16 cellular contexts compared by ENCODE assay signal in the genomic region with DNA sequence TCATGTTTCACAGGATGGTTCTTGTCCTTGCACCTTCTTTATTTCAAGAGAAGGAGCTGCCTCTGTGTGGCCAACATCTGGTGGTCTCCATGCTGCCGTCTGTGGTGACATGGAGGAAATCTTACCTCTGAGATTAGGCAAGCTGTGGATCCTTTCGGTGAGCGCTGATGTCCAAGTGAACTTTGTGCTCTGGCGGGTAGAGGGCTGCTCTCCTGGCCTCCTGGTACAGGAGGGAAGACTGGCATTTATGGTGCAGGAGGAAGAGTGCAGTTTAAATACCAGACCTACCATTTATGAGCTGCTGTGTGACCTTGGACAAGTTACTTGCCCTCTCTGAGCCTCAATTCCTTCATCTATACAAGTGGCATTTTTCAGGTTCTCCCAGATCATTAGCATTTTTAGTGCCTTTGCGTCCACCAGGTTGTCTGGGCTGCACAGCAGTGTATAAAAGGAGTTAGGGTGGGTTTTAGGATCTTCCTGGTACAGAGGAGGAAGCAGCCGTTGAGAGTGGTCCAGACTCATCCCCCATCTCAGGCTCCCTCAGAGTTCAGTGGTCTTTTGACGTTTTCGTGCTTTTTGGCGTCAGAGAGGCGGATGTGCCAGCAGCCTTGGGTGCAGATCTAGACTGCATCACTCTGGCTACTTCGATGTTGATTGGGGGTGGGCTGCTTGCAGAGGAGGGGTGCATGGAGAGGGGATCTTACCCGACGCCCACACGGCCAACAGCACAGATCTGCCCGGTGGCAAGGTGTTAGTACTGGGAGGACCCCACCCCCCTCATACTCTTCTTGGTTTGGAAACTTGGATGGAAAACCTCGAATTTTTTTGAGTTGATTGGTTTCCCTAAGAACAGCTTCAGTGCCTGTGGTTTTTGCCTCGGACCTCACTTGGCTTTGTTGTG.
DNase-seq lines count a peak whose midpoint lies in the region; ATAC-seq and TF ChIP-seq lines count a peak whose summit lies in the region.
"Had no signal": no experiment of that assay in that cellular context is flagged by ENCODE, and none has a peak within 500 bp of the region (broad histone marks: within the 10 kb centered on the region; RNA-seq: fewer than 3 reads in every experiment).

No MANE protein-coding gene starts in this region.

- H3K4me3 Mint-ChIP-seq in neural progenitor cell = no peak overlapping the region
- H3K4me3 Mint-ChIP-seq in activated CD8-positive, alpha-beta memory T cell treated with anti-CD3 and anti-CD28 coated beads, Interleukin-2, amount 10 ng/mL, durations not matched to agents 7 days and 5 days = no peak overlapping the region
- H3K4me3 Mint-ChIP-seq: CD14-positive monocyte; effector memory CD8-positive, alpha-beta T cell had no signal

- intact Hi-C loops in Right ventricle myocardium superior (cut with DNase I) = loop anchor here (5.0 kb wide), 1 partner anchor 402 kb away; no protein-coding TSS in a partner anchor
- intact Hi-C loops in cardiac septum (cut with DNase I) = loop anchor here (2.0 to 10.0 kb wide), 3 partner anchors 57 to 539 kb away; no protein-coding TSS in a partner anchor
- intact Hi-C loops in uterus (cut with DNase I; ENCODE audit: low total_unique reads) = no loop called here

- H3K27ac ChIP-seq in coronary artery (peak overlapping the region; percentile 24 to 25), neural progenitor cell (no peak overlapping the region), uterus (peak overlapping the region; percentile 29 to 85)
- H3K27ac ChIP-seq: RWPE1 had no signal

- H3K4me2 ChIP-seq in neural progenitor cell = no peak overlapping the region

- H3K9ac ChIP-seq in neural progenitor cell = no peak overlapping the region

- DNase-seq in Right ventricle myocardium superior (no peak), cardiac septum (ENCODE audit: low spot score) (no peak), coronary artery (ENCODE audit: low spot score) (no peak), neural progenitor cell (ENCODE audit: low spot score) (no peak), uterus (no peak), NCI-H2227 treated with DMSO at 0.1 percent for 48 hours (lab: John Stamatoyannopoulos, UW) (no peak), HK-2 (ENCODE audit: unreplicated experiment) (no peak)
- DNase-seq in activated CD8-positive, alpha-beta memory T cell treated with anti-CD3 and anti-CD28 coated beads, Interleukin-2, amount 10 ng/mL, durations not matched to agents 7 days and 5 days = no peak
- DNase-seq: activated T-cell treated with anti-CD3 and anti-CD28 coated beads, Interleukin-2, amount 50 U/mL, for 48 hours; cortex of kidney; effector memory CD8-positive, alpha-beta T cell; KG1; stimulated activated CD4-positive, alpha-beta T cell treated with anti-CD3 and anti-CD28 coated beads, Interleukin-4, amount 100 ng/mL, for 1 hour had no signal

- no peak overlapping the region for H3K4me3 ChIP-seq in coronary artery
- no peak overlapping the region for H3K4me3 ChIP-seq in neural progenitor cell
- no peak overlapping the region for H3K4me3 ChIP-seq in uterus

- TF ChIP-seq POLR2A in uterus (IDR thresholded peaks at IDR 0.05) = no peak

- peak overlapping the region; percentile 23 for H2AFZ ChIP-seq in neural progenitor cell (replicated peaks)

- ATAC-seq in Right ventricle myocardium superior (ENCODE audit: poor library complexity) = peak; percentile 17
- ATAC-seq in activated CD8-positive, alpha-beta memory T cell treated with anti-CD3 and anti-CD28 coated beads, Interleukin-2, amount 10 ng/mL, durations not matched to agents 7 days and 5 days = no peak
- ATAC-seq: effector memory CD8-positive, alpha-beta T cell had no signal

- H3K36me3 Mint-ChIP-seq in neural progenitor cell = no peaks in the 10 kb centered on the region
- peaks cover 36% of the 10 kb centered on the region for H3K36me3 Mint-ChIP-seq in activated CD8-positive, alpha-beta memory T cell treated with anti-CD3 and anti-CD28 coated beads, Interleukin-2, amount 10 ng/mL, durations not matched to agents 7 days and 5 days

- no peaks in the 10 kb centered on the region for H4K20me1 ChIP-seq in neural progenitor cell (ENCODE audit: low read depth)

- H3F3A ChIP-seq in neural progenitor cell (ENCODE audit: low read depth) = no peaks in the 10 kb centered on the region

- peaks cover 2% of the 10 kb centered on the region for H3K27me3 Mint-ChIP-seq in neural progenitor cell (ENCODE audit: insufficient read depth, low read depth)
- H3K27me3 Mint-ChIP-seq in activated CD8-positive, alpha-beta memory T cell treated with anti-CD3 and anti-CD28 coated beads, Interleukin-2, amount 10 ng/mL, durations not matched to agents 7 days and 5 days = no peaks in the 10 kb centered on the region
- H3K27me3 Mint-ChIP-seq: effector memory CD8-positive, alpha-beta T cell had no signal

- no peaks in the 10 kb centered on the region for H3K79me2 ChIP-seq in neural progenitor cell (ENCODE audit: low read depth)

- TF ChIP-seq CTCF in coronary artery (IDR thresholded peaks at IDR 0.05) = no peak
- no peak for TF ChIP-seq CTCF in neural progenitor cell (IDR thresholded peaks at IDR 0.05)
- no peak for TF ChIP-seq CTCF in uterus (IDR thresholded peaks at IDR 0.05)

- H3K9me3 ChIP-seq in neural progenitor cell (ENCODE audit: low read depth) = no peaks in the 10 kb centered on the region
- no peaks in the 10 kb centered on the region for H3K9me3 ChIP-seq in uterus
- H3K9me3 ChIP-seq: Caco-2 had no signal

- CTCF ChIA-PET in activated CD8-positive, alpha-beta memory T cell treated with anti-CD3 and anti-CD28 coated beads, Interleukin-2, amount 10 ng/mL, durations not matched to agents 7 days and 5 days (lab: Charles Lee) = interaction anchor here (1.6 kb wide), 1 partner anchor 56 kb away, joined by 6 read pairs; no protein-coding TSS in a partner anchor

- H3K4me1 ChIP-seq in neural progenitor cell (no peaks in the 10 kb centered on the region), uterus (no peaks in the 10 kb centered on the region)
- H3K4me1 ChIP-seq: Caco-2 had no signal

- no peaks in the 10 kb centered on the region for H3K36me3 ChIP-seq in neural progenitor cell
- no peaks in the 10 kb centered on the region for H3K36me3 ChIP-seq in uterus

- H3K9me3 Mint-ChIP-seq in neural progenitor cell = no peaks in the 10 kb centered on the region
- H3K9me3 Mint-ChIP-seq in activated CD8-positive, alpha-beta memory T cell treated with anti-CD3 and anti-CD28 coated beads, Interleukin-2, amount 10 ng/mL, durations not matched to agents 7 days and 5 days (ENCODE audit: low read depth) = no peaks in the 10 kb centered on the region
- H3K9me3 Mint-ChIP-seq: CD14-positive monocyte; effector memory CD8-positive, alpha-beta T cell had no signal

- peaks cover 8% of the 10 kb centered on the region for H3K4me1 Mint-ChIP-seq in neural progenitor cell
- H3K4me1 Mint-ChIP-seq in activated CD8-positive, alpha-beta memory T cell treated with anti-CD3 and anti-CD28 coated beads, Interleukin-2, amount 10 ng/mL, durations not matched to agents 7 days and 5 days = no peaks in the 10 kb centered on the region
- H3K4me1 Mint-ChIP-seq: CD14-positive monocyte had no signal

- no peaks in the 10 kb centered on the region for H3K27me3 ChIP-seq in neural progenitor cell
- H3K27me3 ChIP-seq in uterus = no peaks in the 10 kb centered on the region

- no peak overlapping the region for H3K27ac Mint-ChIP-seq in neural progenitor cell
- no peak overlapping the region for H3K27ac Mint-ChIP-seq in activated CD8-positive, alpha-beta memory T cell treated with anti-CD3 and anti-CD28 coated beads, Interleukin-2, amount 10 ng/mL, durations not matched to agents 7 days and 5 days
